5 cellular contexts compared by ENCODE assay signal in the genomic region with DNA sequence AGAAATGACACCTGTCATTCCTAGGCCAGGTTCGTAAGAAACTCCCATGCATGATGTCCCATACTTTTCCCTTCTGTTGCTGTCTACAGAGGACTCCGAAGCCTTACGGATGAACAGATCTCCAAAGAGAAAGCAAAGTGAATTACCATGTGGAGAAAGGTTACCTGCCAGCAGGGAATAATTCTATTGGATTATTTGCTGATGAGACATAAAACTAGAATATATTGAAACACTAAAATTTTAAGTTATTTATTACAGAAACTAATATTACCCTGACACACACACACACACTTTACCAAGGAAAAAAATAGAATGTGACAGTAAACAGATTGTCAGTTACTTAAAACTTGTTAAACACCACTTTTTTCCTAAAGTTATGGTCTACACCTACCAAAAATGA.
"Had no signal": no experiment of that assay in that cellular context is flagged by ENCODE, and none has a peak within 500 bp of the region (broad histone marks: within the 10 kb centered on the region; RNA-seq: fewer than 3 reads in every experiment).

No MANE protein-coding gene starts in this region.

- H3K27ac ChIP-seq: HL-60, KMS-11 had no signal

- H3K9ac ChIP-seq: KMS-11 had no signal

- DNase-seq: Karpas-422, KBM-7, KG1 had no signal

- H3K4me2 ChIP-seq: KMS-11 had no signal
